Comparison of ENCODE assay signal across 9 cellular contexts in the genomic region with DNA sequence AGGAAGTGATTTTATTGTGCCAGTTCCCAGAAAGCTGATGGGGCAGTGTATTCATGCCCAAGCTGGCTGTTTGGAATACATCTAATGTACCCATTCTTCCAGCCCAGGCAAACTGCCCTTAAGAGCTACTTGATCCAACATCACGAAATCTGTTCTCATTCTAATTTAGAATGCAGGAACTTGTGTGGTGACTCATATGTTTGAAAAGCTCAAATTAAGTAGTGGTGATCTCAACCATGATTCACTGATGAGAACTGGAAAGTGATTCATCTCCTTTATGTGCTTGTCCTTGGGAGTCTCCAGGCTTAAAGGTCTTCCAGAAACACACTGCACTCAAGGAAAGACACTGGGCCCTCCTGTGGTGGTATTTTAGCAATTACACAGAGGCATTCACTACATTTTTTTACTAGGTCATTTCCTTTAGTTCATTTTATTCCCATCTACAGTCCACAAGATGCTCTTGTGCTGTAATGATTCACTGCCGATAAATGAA.
DNase-seq lines count a peak whose midpoint lies in the region; ATAC-seq and TF ChIP-seq lines count a peak whose summit lies in the region.
"Had no signal": no experiment of that assay in that cellular context is flagged by ENCODE, and none has a peak within 500 bp of the region (broad histone marks: within the 10 kb centered on the region; RNA-seq: fewer than 3 reads in every experiment).

No MANE protein-coding gene starts in this region.

- no peaks in the 10 kb centered on the region for H3K27me3 ChIP-seq in right atrium auricular region
- H3K27me3 ChIP-seq in vagina: no peaks in the 10 kb centered on the region

- H3K27ac Mint-ChIP-seq in activated T-helper 17 cell treated with anti-CD3 and anti-CD28 coated beads, Interleukin-2, amount 50 U/mL, for 72 hours: no peak overlapping the region
- H3K27ac Mint-ChIP-seq: IgD-negative memory B cell had no signal

- H3K9me3 Mint-ChIP-seq in activated T-helper 17 cell treated with anti-CD3 and anti-CD28 coated beads, Interleukin-2, amount 50 U/mL, for 72 hours: no peaks in the 10 kb centered on the region

- peaks cover 0 to 12% of the 10 kb centered on the region in 2 donors for H3K4me1 ChIP-seq in right atrium auricular region
- H3K4me1 ChIP-seq in vagina: peaks cover 17% of the 10 kb centered on the region

- DNase-seq in Right ventricle myocardium superior (no peak), right atrium auricular region (ENCODE audit: low spot score) (no peak), iris pigment epithelial cell (ENCODE audit: low read depth) (peak; percentile 100), vagina (ENCODE audit: extremely low spot score in 2 of 2) (no peak), NCI-H1092 (lab: John Stamatoyannopoulos, UW) (no peak)

- intact Hi-C loops in Right ventricle myocardium superior (cut with DNase I): no loop called here
- intact Hi-C loops in vagina (cut with DNase I): no loop called here

- H3K27ac ChIP-seq in right atrium auricular region: peak overlapping the region in 1 of 2 donors; percentile 21
- peak overlapping the region; percentile 21 for H3K27ac ChIP-seq in vagina

- H3K36me3 ChIP-seq in right atrium auricular region (no peaks in the 10 kb centered on the region), vagina (no peaks in the 10 kb centered on the region)

- H3K36me3 Mint-ChIP-seq in activated T-helper 17 cell treated with anti-CD3 and anti-CD28 coated beads, Interleukin-2, amount 50 U/mL, for 72 hours (ENCODE audit: low read depth): no peaks in the 10 kb centered on the region
- H3K36me3 Mint-ChIP-seq: IgD-negative memory B cell had no signal

- no peak for TF ChIP-seq POLR2A in vagina (IDR thresholded peaks at IDR 0.05)

- H3K9me3 ChIP-seq in right atrium auricular region: no peaks in the 10 kb centered on the region
- no peaks in the 10 kb centered on the region for H3K9me3 ChIP-seq in vagina

- no peak overlapping the region for H3K4me3 Mint-ChIP-seq in activated T-helper 17 cell treated with anti-CD3 and anti-CD28 coated beads, Interleukin-2, amount 50 U/mL, for 72 hours
- H3K4me3 Mint-ChIP-seq: IgD-negative memory B cell had no signal

- H3K4me3 ChIP-seq in right atrium auricular region (no peak overlapping the region), vagina (no peak overlapping the region)

- peak; percentile 57 for ATAC-seq in Right ventricle myocardium superior (ENCODE audit: poor library complexity)
- peak; percentile 70 for ATAC-seq in activated T-helper 17 cell treated with anti-CD3 and anti-CD28 coated beads, Interleukin-2, amount 50 U/mL, for 72 hours (replicated peaks)
- no peak for ATAC-seq in HG03045 (IDR thresholded peaks at IDR 0.05; ENCODE audit: unreplicated experiment)
- no peak for ATAC-seq in HG03039 (IDR thresholded peaks at IDR 0.05; ENCODE audit: unreplicated experiment)

- H3K4me1 Mint-ChIP-seq in activated T-helper 17 cell treated with anti-CD3 and anti-CD28 coated beads, Interleukin-2, amount 50 U/mL, for 72 hours: no peaks in the 10 kb centered on the region

- peaks cover 2% of the 10 kb centered on the region for H3K27me3 Mint-ChIP-seq in activated T-helper 17 cell treated with anti-CD3 and anti-CD28 coated beads, Interleukin-2, amount 50 U/mL, for 72 hours
- H3K27me3 Mint-ChIP-seq: IgD-negative memory B cell had no signal

- TF ChIP-seq CTCF in right atrium auricular region (IDR thresholded peaks at IDR 0.05): no peak
- TF ChIP-seq CTCF in vagina (IDR thresholded peaks at IDR 0.05): no peak

Comparison
In these comparisons a context has a peak if more than half of its experiments do, and no peak if none do; other contexts are left out.
1. ATAC-seq: peak in Right ventricle myocardium superior (single experiment) and activated T-helper 17 cell treated with anti-CD3 and anti-CD28 coated beads, Interleukin-2, amount 50 U/mL, for 72 hours (single experiment); none in HG03045 (single experiment) and HG03039 (single experiment).